ENCODE assay signal across 26 cellular contexts in the genomic region with DNA sequence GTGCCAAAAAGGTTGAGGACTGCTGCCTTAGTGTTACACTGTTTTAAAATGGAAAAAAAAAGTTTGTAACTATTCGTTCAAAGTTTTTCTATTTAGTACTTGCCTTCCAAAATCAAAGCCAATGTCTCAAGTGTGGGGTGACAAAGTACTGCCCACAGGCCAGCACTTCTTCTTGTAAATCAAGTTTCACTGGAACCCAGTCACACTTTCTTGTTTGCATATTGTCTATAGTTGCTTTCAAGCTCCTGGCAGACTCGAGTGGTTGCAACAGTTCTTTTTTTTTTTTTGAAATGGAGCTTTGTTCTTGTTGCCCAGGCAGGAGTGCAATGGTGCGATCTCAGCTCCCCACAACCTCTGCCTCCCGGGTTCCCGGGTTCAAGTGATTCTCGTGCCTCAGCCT.
DNase-seq lines count a peak whose midpoint lies in the region; FAIRE-seq and TF ChIP-seq lines count a peak whose summit lies in the region.
"Had no signal": no experiment of that assay in that cellular context is flagged by ENCODE, and none has a peak within 500 bp of the region (broad histone marks: within the 10 kb centered on the region; RNA-seq: fewer than 3 reads in every experiment).

No MANE protein-coding gene starts in this region.

- DNase-seq in H54 (ENCODE audit: insufficient read length, low spot score) (no peak), globus pallidus (ENCODE audit: low spot score) (peak; percentile 19), medulla oblongata (ENCODE audit: extremely low spot score) (peak; percentile 40), transverse colon (no peak), cerebellar nuclear complex (lab: John Stamatoyannopoulos, UW) (no peak), NCI-H446 treated with DMSO at 0.1 percent for 48 hours (lab: John Stamatoyannopoulos, UW) (no peak), GM12891 (ENCODE audit: insufficient read length, low spot score) (no peak)
- DNase-seq: 8988T; ACHN; AML-193; BE2C; CD4-positive, alpha-beta T cell; CD8-positive, alpha-beta memory T cell; DMS 273 treated with DMSO at 0.1 percent for 48 hours; DMS79; EL; GDM1; GOT3; H7; HCEC 1CT had no signal

- no peaks in the 10 kb centered on the region for H3K27me3 ChIP-seq in transverse colon
- H3K27me3 ChIP-seq: BE2C; BLaER1 treated with 17β-estradiol and CSF1 and Interleukin-3, amounts not matched to agents 10 nM and 100 nM had no signal

- WGBS in transverse colon (ENCODE audit: low coverage in 1 of 2), 2 donors: 78 to 86% methylated on average over 5 to 6 of the region's 6 CpGs

- in situ Hi-C loops in transverse colon (cut with MboI; ENCODE audit: low pct_ligation_motif_present in 1 of 4, low pct_unique_long_range_greater_than_20kb in 1 of 4, low sequenced_read_pairs in 3 of 4): no loop called here

- intact Hi-C loops in transverse colon (cut with DNase I; ENCODE audit: low total_unique reads): no loop called here

- peaks cover 0 to 53% (median 19%) of the 10 kb centered on the region in 4 donors for H3K36me3 ChIP-seq in transverse colon

- TF ChIP-seq CTCF in VCaP (conservative IDR thresholded peaks at IDR 0.05) (no peak), transverse colon (IDR thresholded peaks at IDR 0.05) (no peak)

- FAIRE-seq in H54 (lab: Jason Lieb, UNC): peak; percentile 11
- FAIRE-seq in GM12891 (lab: Jason Lieb, UNC): no peak
- FAIRE-seq: A549, D721Med, GM12878, GM18507 had no signal

- peak overlapping the region; percentile 5; the same call in 1 of the 2 replicates for H3K27ac ChIP-seq in VCaP
- no peak overlapping the region for H3K27ac ChIP-seq in transverse colon
- H3K27ac ChIP-seq: A549; BLaER1 treated with 17β-estradiol and CSF1 and Interleukin-3, amounts not matched to agents 10 nM and 100 nM had no signal

- TF ChIP-seq EP300 in transverse colon (IDR thresholded peaks at IDR 0.05; ENCODE audit: low read depth): no peak

- H3K4me3 ChIP-seq in transverse colon: no peak overlapping the region
- H3K4me3 ChIP-seq: A549; BLaER1 treated with 17β-estradiol and CSF1 and Interleukin-3, amounts not matched to agents 10 nM and 100 nM; GM12878 had no signal

- H3K9me3 ChIP-seq in transverse colon: no peaks in the 10 kb centered on the region
- H3K9me3 ChIP-seq: A549, BE2C had no signal

- TF ChIP-seq POLR2A in H54 (IDR thresholded peaks at IDR 0.05; ENCODE audit: low read depth, low read length): no peak
- TF ChIP-seq POLR2A in transverse colon (IDR thresholded peaks at IDR 0.05): no peak
- no peak for TF ChIP-seq POLR2A in GM12891 (IDR thresholded peaks at IDR 0.05; ENCODE audit: low read depth, low read length)

- H3K4me1 ChIP-seq in transverse colon: no peaks in the 10 kb centered on the region
- H3K4me1 ChIP-seq: A549, BE2C had no signal

TF ChIP-seq in GM12891, 5 proteins besides CTCF, POLR2A, EP300 and RAD21:
- TF ChIP-seq PAX5 (IDR thresholded peaks at IDR 0.05; ENCODE audit: insufficient read depth, low read length, severe bottlenecking) (no peak), POU2F2 (IDR thresholded peaks at IDR 0.05; ENCODE audit: low read depth, low read length) (no peak), POLR2AphosphoS5 (IDR thresholded peaks at IDR 0.05; ENCODE audit: low read depth, low read length) (no peak), SPI1 (IDR thresholded peaks at IDR 0.05; ENCODE audit: low read depth, low read length) (no peak), TAF1 (IDR thresholded peaks at IDR 0.05; ENCODE audit: low read depth, low read length) (no peak)

Comparison
In these comparisons a context has a peak if more than half of its experiments do, and no peak if none do; other contexts are left out.
1. DNase-seq: peak in globus pallidus (single experiment) and medulla oblongata (single experiment); none in H54 (single experiment), transverse colon (single experiment), cerebellar nuclear complex (0 of 2), NCI-H446 treated with DMSO at 0.1 percent for 48 hours (single experiment) and GM12891 (single experiment).